ENCODE assay signal across 8 cellular contexts in the genomic region with DNA sequence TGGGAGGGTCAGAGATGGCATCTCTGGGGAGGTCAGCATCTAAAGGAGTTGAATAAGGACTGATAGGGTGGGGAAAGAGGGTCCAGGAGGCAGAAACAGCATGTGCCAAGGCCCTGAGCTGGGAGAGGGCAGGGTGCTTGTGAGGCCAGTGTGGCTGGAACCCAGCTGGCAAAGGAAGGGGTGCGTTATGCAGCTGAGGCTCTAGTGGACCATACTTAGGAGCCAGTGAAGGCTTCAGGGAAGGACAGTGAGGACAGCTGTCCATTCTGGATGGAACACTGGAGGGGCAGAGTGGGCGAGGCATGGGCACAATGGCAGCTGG. TPM values are rescaled to one million over a fixed set of nuclear protein-coding genes. Genes with fewer than 3 reads are reported as not detected.
DNase-seq lines count a peak whose midpoint lies in the region; ATAC-seq and TF ChIP-seq lines count a peak whose summit lies in the region.

No MANE protein-coding gene starts in this region.

- no peaks in the 10 kb centered on the region for H3K9me3 Mint-ChIP-seq in HFFc6
- H3K9me3 Mint-ChIP-seq in nephron progenitor cell: no peaks in the 10 kb centered on the region

- H3K4me3 ChIP-seq in ACC112 (ENCODE audit: low read depth, low read length): peak overlapping the region; percentile 86
- no peak overlapping the region for H3K4me3 ChIP-seq in brain microvascular endothelial cell (ENCODE audit: low read depth, low read length)

- peak overlapping the region; percentile 97 for H3K27ac ChIP-seq in ACC112 (ENCODE audit: low read depth, low read length)
- H3K27ac ChIP-seq in brain microvascular endothelial cell: peak overlapping the region; percentile 84

- H2AFZ ChIP-seq in ACC112 (ENCODE audit: low read length, unreplicated experiment): peak overlapping the region; percentile 83

- H3K36me3 Mint-ChIP-seq in HFFc6 (ENCODE audit: low read depth): no peaks in the 10 kb centered on the region
- no peaks in the 10 kb centered on the region for H3K36me3 Mint-ChIP-seq in nephron progenitor cell (ENCODE audit: low read depth)

- peaks cover 15% of the 10 kb centered on the region for H3K4me1 ChIP-seq in ACC112 (ENCODE audit: control insufficient read depth, insufficient read depth, low read length, unreplicated experiment)

- ATAC-seq in GM19023 (IDR thresholded peaks at IDR 0.05; ENCODE audit: unreplicated experiment) (no peak), GM18909 (IDR thresholded peaks at IDR 0.05; ENCODE audit: poor library complexity, unreplicated experiment) (no peak)

- H3K27ac Mint-ChIP-seq in HFFc6: peak overlapping the region; percentile 98
- peak overlapping the region; percentile 89 for H3K27ac Mint-ChIP-seq in nephron progenitor cell

- in situ Hi-C loops in brain microvascular endothelial cell (cut with HindIII; ENCODE audit: low pct_ligation_motif_present, low sequenced_read_pairs): no loop called here

- H3K27me3 ChIP-seq in ACC112 (ENCODE audit: insufficient read depth, low read length) (no peaks in the 10 kb centered on the region), brain microvascular endothelial cell (replicated peaks) (no peaks in the 10 kb centered on the region)

- H3K36me3 ChIP-seq in ACC112 (ENCODE audit: insufficient read depth, low read length) (no peaks in the 10 kb centered on the region), brain microvascular endothelial cell (replicated peaks) (no peaks in the 10 kb centered on the region)

- H3K4me1 Mint-ChIP-seq in HFFc6 (ENCODE audit: low read depth) (peaks cover 48% of the 10 kb centered on the region), nephron progenitor cell (peaks cover 61% of the 10 kb centered on the region)

- TF ChIP-seq CTCF in HFFc6 (IDR thresholded peaks at IDR 0.05) (no peak), brain microvascular endothelial cell (IDR thresholded peaks at IDR 0.05; ENCODE audit: low read depth, low read length, missing control alignments) (no peak), nephron progenitor cell (IDR thresholded peaks at IDR 0.05) (no peak)

- peak overlapping the region; percentile 91; the same call in 1 of the 2 replicates for H3K4me3 Mint-ChIP-seq in HFFc6
- no peak overlapping the region for H3K4me3 Mint-ChIP-seq in nephron progenitor cell

- H3K79me2 ChIP-seq in ACC112 (ENCODE audit: control insufficient read depth, insufficient read depth, low read length, unreplicated experiment): no peaks in the 10 kb centered on the region

- DNase-seq in HFFc6 (no peak), brain microvascular endothelial cell (no peak), nephron progenitor cell (no peak), inferior parietal cortex (ENCODE audit: extremely low spot score) (no peak), KG1 (lab: John Stamatoyannopoulos, UW) (no peak)

- H3K27me3 Mint-ChIP-seq in HFFc6 (ENCODE audit: insufficient read depth): no peaks in the 10 kb centered on the region
- peaks cover 8% of the 10 kb centered on the region for H3K27me3 Mint-ChIP-seq in nephron progenitor cell (ENCODE audit: low read depth, poor library complexity)

RNA-seq across cellular contexts. Expression of a gene that starts 57.1 kb away (rescaled TPM):
- 1,000 to 10,000 TPM in 3 of 6 experiments, 100 to 1,000 TPM in 3; 866 to 1,109 (median 1,001) TPM for total RNA-seq in HFFc6 (2021; fragmentation: NEBNext Ultra II Directional; extraction: Animal tissue kit (Norgen Biotek cat#: 25700))
